1 cellular context compared by ENCODE assay signal in the genomic region with DNA sequence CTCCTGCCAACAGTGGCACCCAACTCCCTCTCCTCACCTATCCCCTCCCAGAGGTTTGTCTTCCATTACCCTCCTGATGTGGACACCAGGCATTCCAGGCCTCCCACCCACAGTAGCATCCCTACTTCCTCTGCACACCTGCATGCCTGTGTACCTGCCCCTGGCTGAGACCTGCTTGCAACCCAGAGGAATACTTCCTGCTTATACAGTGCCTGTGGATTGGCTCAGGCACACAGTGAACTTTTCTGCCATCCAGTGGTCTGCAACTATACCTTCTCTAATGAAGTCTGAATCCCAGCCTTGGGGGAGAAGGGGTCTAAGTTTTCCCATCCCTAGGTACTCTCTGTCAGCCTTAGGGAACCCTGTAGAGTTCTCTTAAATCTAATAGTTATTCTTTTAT.
TF ChIP-seq lines count a peak whose summit lies in the region.

No MANE protein-coding gene starts in this region.

TF ChIP-seq in HCT116, 20 proteins besides CTCF, POLR2A, EP300 and RAD21 (continued from another document):
- TF ChIP-seq, protein P1, sequence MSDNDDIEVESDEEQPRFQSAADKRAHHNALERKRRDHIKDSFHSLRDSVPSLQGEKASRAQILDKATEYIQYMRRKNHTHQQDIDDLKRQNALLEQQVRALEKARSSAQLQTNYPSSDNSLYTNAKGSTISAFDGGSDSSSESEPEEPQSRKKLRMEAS (IDR thresholded peaks at IDR 0.05) = no peak
- peak; percentile 21; the same call in 1 of the 2 replicates for TF ChIP-seq ELF1 (IDR thresholded peaks at IDR 0.05; ENCODE audit: borderline replicate concordance, low read depth)
- no peak for TF ChIP-seq EZH2 (IDR thresholded peaks at IDR 0.05)
